ENCODE assay signal across 1 cellular context in genomic region chr6:1787109-1787466, GRCh38.
TF ChIP-seq lines count a peak whose summit lies in the region.

No MANE protein-coding gene starts in this region.

TF ChIP-seq in GM12878, 131 proteins besides CTCF, POLR2A, EP300 and RAD21 (continued from another document):
- TF ChIP-seq ZNF592 (IDR thresholded peaks at IDR 0.05) (no peak), CHD4 (IDR thresholded peaks at IDR 0.05) (no peak), GABPA (IDR thresholded peaks at IDR 0.05; ENCODE audit: low read depth) (no peak), ZBED1 (IDR thresholded peaks at IDR 0.05; ENCODE audit: borderline replicate concordance) (no peak), TCF3 (IDR thresholded peaks at IDR 0.05; ENCODE audit: borderline replicate concordance, insufficient read depth, low read depth, low read length) (no peak)
